In genomic region chr7:158361326-158361946, GRCh38 we compare ENCODE assay signal across 22 cellular contexts.
DNase-seq lines count a peak whose midpoint lies in the region; ATAC-seq and TF ChIP-seq lines count a peak whose summit lies in the region.
"Had no signal": no experiment of that assay in that cellular context is flagged by ENCODE, and none has a peak within 500 bp of the region (broad histone marks: within the 10 kb centered on the region; RNA-seq: fewer than 3 reads in every experiment).

No MANE protein-coding gene starts in this region.

- no peaks in the 10 kb centered on the region for H3K36me3 ChIP-seq in mucosa of descending colon (ENCODE audit: low read depth)
- H3K36me3 ChIP-seq: BE2C had no signal

- no peaks in the 10 kb centered on the region for H3K36me3 Mint-ChIP-seq in T-helper 1 cell treated with Interleukin-12 subunit alpha and Interleukin-12 subunit beta and Interleukin-4 antibody, amounts not matched to agents 30 μg/mL and 1 μg/mL, for 36 hours (ENCODE audit: low read depth)
- no peaks in the 10 kb centered on the region for H3K36me3 Mint-ChIP-seq in WTC11
- H3K36me3 Mint-ChIP-seq in stimulated activated effector memory CD8-positive, alpha-beta T cell treated with anti-CD3 and anti-CD28 coated beads, Interleukin-12 subunit alpha, Interleukin-12 subunit beta, amount 100 ng/mL, for 72 hours = no peaks in the 10 kb centered on the region
- H3K36me3 Mint-ChIP-seq: CD4-positive, CD25-positive, alpha-beta regulatory T cell had no signal

- POLR2A ChIA-PET in WTC11 (lab: Charles Lee) = no interaction called here

- DNase-seq in T-helper 1 cell (no peak), WTC11 (ENCODE audit: low spot score) (no peak), mucosa of descending colon (no peak), AG08395 (ENCODE audit: low spot score) (no peak), cerebellar nuclear complex (lab: John Stamatoyannopoulos, UW) (no peak)
- DNase-seq in stimulated activated effector memory CD8-positive, alpha-beta T cell treated with anti-CD3 and anti-CD28 coated beads, Interleukin-12 subunit alpha, Interleukin-12 subunit beta, amount 100 ng/mL, for 72 hours (ENCODE audit: low spot score in 2 of 2) = no peak
- DNase-seq: BE2C; CD4-positive, CD25-positive, alpha-beta regulatory T cell; DMS153; GDM1; GM23248; HCEC 1CT; IMR-90; Karpas-422; NCI-H1417 treated with DMSO at 0.1 percent for 48 hours; NCI-H187 treated with DMSO at 0.1 percent for 48 hours; NCI-H2227 treated with DMSO at 0.1 percent for 48 hours; NCI-H524; PC-3 had no signal

- no peak overlapping the region for H3K4me3 Mint-ChIP-seq in T-helper 1 cell treated with Interleukin-12 subunit alpha and Interleukin-12 subunit beta and Interleukin-4 antibody, amounts not matched to agents 30 μg/mL and 1 μg/mL, for 36 hours
- no peak overlapping the region for H3K4me3 Mint-ChIP-seq in WTC11
- no peak overlapping the region for H3K4me3 Mint-ChIP-seq in stimulated activated effector memory CD8-positive, alpha-beta T cell treated with anti-CD3 and anti-CD28 coated beads, Interleukin-12 subunit alpha, Interleukin-12 subunit beta, amount 100 ng/mL, for 72 hours
- H3K4me3 Mint-ChIP-seq: CD4-positive, CD25-positive, alpha-beta regulatory T cell had no signal

- no peaks in the 10 kb centered on the region for H3K4me1 ChIP-seq in mucosa of descending colon (ENCODE audit: low read depth)
- H3K4me1 ChIP-seq: BE2C, Caco-2 had no signal

- TF ChIP-seq CTCF in WTC11 (IDR thresholded peaks at IDR 0.05) = no peak
- TF ChIP-seq CTCF in mucosa of descending colon (IDR thresholded peaks at IDR 0.05) = no peak

- H3K4me1 Mint-ChIP-seq in T-helper 1 cell treated with Interleukin-12 subunit alpha and Interleukin-12 subunit beta and Interleukin-4 antibody, amounts not matched to agents 30 μg/mL and 1 μg/mL, for 36 hours (ENCODE audit: low read depth) = no peaks in the 10 kb centered on the region
- no peaks in the 10 kb centered on the region for H3K4me1 Mint-ChIP-seq in WTC11
- no peaks in the 10 kb centered on the region for H3K4me1 Mint-ChIP-seq in stimulated activated effector memory CD8-positive, alpha-beta T cell treated with anti-CD3 and anti-CD28 coated beads, Interleukin-12 subunit alpha, Interleukin-12 subunit beta, amount 100 ng/mL, for 72 hours
- H3K4me1 Mint-ChIP-seq: CD4-positive, CD25-positive, alpha-beta regulatory T cell had no signal

- intact Hi-C loops in mucosa of descending colon (cut with DNase I, micrococcal nuclease) = no loop called here

- CTCF ChIA-PET in WTC11 (lab: Charles Lee) = no interaction called here

- ATAC-seq in WTC11 (peak; percentile 24; the same call in 1 of the 2 replicates), mucosa of descending colon (peak; percentile 30), GM18873 (IDR thresholded peaks at IDR 0.05; ENCODE audit: low FRiP score, unreplicated experiment) (no peak)
- ATAC-seq in stimulated activated effector memory CD8-positive, alpha-beta T cell treated with anti-CD3 and anti-CD28 coated beads, Interleukin-12 subunit alpha, Interleukin-12 subunit beta, amount 100 ng/mL, for 72 hours = peak; percentile 42
- ATAC-seq: PC-3 had no signal

- H3K27ac Mint-ChIP-seq in T-helper 1 cell treated with Interleukin-12 subunit alpha and Interleukin-12 subunit beta and Interleukin-4 antibody, amounts not matched to agents 30 μg/mL and 1 μg/mL, for 36 hours = peak overlapping the region; percentile 5
- no peak overlapping the region for H3K27ac Mint-ChIP-seq in WTC11
- H3K27ac Mint-ChIP-seq in stimulated activated effector memory CD8-positive, alpha-beta T cell treated with anti-CD3 and anti-CD28 coated beads, Interleukin-12 subunit alpha, Interleukin-12 subunit beta, amount 100 ng/mL, for 72 hours = no peak overlapping the region

- no peaks in the 10 kb centered on the region for H3K27me3 Mint-ChIP-seq in T-helper 1 cell treated with Interleukin-12 subunit alpha and Interleukin-12 subunit beta and Interleukin-4 antibody, amounts not matched to agents 30 μg/mL and 1 μg/mL, for 36 hours (ENCODE audit: low read depth)
- peaks cover 3% of the 10 kb centered on the region for H3K27me3 Mint-ChIP-seq in WTC11 (ENCODE audit: low read depth)
- H3K27me3 Mint-ChIP-seq: CD4-positive, CD25-positive, alpha-beta regulatory T cell had no signal

- no peaks in the 10 kb centered on the region for H3K9me3 ChIP-seq in mucosa of descending colon
- H3K9me3 ChIP-seq: BE2C, Caco-2 had no signal

- H3K9me3 Mint-ChIP-seq in T-helper 1 cell treated with Interleukin-12 subunit alpha and Interleukin-12 subunit beta and Interleukin-4 antibody, amounts not matched to agents 30 μg/mL and 1 μg/mL, for 36 hours = peaks cover 7% of the 10 kb centered on the region
- H3K9me3 Mint-ChIP-seq in WTC11 = no peaks in the 10 kb centered on the region
- no peaks in the 10 kb centered on the region for H3K9me3 Mint-ChIP-seq in stimulated activated effector memory CD8-positive, alpha-beta T cell treated with anti-CD3 and anti-CD28 coated beads, Interleukin-12 subunit alpha, Interleukin-12 subunit beta, amount 100 ng/mL, for 72 hours

- H3K4me3 ChIP-seq in mucosa of descending colon = no peak overlapping the region
- H3K4me3 ChIP-seq: GM23248 had no signal

TF ChIP-seq in WTC11, 78 proteins besides CTCF, POLR2A, EP300 and RAD21 (continues in another document):
- TF ChIP-seq, protein P1, sequence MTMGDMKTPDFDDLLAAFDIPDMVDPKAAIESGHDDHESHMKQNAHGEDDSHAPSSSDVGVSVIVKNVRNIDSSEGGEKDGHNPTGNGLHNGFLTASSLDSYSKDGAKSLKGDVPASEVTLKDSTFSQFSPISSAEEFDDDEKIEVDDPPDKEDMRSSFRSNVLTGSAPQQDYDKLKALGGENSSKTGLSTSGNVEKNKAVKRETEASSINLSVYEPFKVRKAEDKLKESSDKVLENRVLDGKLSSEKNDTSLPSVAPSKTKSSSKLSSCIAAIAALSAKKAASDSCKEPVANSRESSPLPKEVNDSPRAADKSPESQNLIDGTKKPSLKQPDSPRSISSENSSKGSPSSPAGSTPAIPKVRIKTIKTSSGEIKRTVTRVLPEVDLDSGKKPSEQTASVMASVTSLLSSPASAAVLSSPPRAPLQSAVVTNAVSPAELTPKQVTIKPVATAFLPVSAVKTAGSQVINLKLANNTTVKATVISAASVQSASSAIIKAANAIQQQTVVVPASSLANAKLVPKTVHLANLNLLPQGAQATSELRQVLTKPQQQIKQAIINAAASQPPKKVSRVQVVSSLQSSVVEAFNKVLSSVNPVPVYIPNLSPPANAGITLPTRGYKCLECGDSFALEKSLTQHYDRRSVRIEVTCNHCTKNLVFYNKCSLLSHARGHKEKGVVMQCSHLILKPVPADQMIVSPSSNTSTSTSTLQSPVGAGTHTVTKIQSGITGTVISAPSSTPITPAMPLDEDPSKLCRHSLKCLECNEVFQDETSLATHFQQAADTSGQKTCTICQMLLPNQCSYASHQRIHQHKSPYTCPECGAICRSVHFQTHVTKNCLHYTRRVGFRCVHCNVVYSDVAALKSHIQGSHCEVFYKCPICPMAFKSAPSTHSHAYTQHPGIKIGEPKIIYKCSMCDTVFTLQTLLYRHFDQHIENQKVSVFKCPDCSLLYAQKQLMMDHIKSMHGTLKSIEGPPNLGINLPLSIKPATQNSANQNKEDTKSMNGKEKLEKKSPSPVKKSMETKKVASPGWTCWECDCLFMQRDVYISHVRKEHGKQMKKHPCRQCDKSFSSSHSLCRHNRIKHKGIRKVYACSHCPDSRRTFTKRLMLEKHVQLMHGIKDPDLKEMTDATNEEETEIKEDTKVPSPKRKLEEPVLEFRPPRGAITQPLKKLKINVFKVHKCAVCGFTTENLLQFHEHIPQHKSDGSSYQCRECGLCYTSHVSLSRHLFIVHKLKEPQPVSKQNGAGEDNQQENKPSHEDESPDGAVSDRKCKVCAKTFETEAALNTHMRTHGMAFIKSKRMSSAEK (CRISPR knock-in tag; IDR thresholded peaks at IDR 0.05; ENCODE audit: borderline replicate concordance) = no peak
- no peak for TF ChIP-seq ZNF138 (CRISPR knock-in tag; conservative IDR thresholded peaks at IDR 0.05)
- TF ChIP-seq NR1H2 (CRISPR knock-in tag; IDR thresholded peaks at IDR 0.05) = no peak
- TF ChIP-seq, protein P2, sequence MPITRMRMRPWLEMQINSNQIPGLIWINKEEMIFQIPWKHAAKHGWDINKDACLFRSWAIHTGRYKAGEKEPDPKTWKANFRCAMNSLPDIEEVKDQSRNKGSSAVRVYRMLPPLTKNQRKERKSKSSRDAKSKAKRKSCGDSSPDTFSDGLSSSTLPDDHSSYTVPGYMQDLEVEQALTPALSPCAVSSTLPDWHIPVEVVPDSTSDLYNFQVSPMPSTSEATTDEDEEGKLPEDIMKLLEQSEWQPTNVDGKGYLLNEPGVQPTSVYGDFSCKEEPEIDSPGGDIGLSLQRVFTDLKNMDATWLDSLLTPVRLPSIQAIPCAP (CRISPR knock-in tag; IDR thresholded peaks at IDR 0.05) = no peak
- TF ChIP-seq USF1 (CRISPR knock-in tag; IDR thresholded peaks at IDR 0.05) = no peak
- no peak for TF ChIP-seq JAZF1 (CRISPR knock-in tag; IDR thresholded peaks at IDR 0.05)
- TF ChIP-seq ZNF396 (CRISPR knock-in tag; IDR thresholded peaks at IDR 0.05; ENCODE audit: borderline replicate concordance) = no peak
- no peak for TF ChIP-seq ETV6 (CRISPR knock-in tag; IDR thresholded peaks at IDR 0.05)
- no peak for TF ChIP-seq ZNF121 (CRISPR knock-in tag; IDR thresholded peaks at IDR 0.05)
- TF ChIP-seq OVOL2 (CRISPR knock-in tag; IDR thresholded peaks at IDR 0.05; ENCODE audit: borderline replicate concordance) = no peak
- no peak for TF ChIP-seq ZMAT4 (CRISPR knock-in tag; IDR thresholded peaks at IDR 0.05)
- TF ChIP-seq NFE2L1 (CRISPR knock-in tag; IDR thresholded peaks at IDR 0.05) = no peak
- TF ChIP-seq JUN (CRISPR knock-in tag; IDR thresholded peaks at IDR 0.05) = no peak
- TF ChIP-seq, protein P3, sequence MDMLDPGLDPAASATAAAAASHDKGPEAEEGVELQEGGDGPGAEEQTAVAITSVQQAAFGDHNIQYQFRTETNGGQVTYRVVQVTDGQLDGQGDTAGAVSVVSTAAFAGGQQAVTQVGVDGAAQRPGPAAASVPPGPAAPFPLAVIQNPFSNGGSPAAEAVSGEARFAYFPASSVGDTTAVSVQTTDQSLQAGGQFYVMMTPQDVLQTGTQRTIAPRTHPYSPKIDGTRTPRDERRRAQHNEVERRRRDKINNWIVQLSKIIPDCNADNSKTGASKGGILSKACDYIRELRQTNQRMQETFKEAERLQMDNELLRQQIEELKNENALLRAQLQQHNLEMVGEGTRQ (CRISPR knock-in tag; IDR thresholded peaks at IDR 0.05) = no peak
